Comparison of ENCODE assay signal across 1 cellular context in the genomic region with DNA sequence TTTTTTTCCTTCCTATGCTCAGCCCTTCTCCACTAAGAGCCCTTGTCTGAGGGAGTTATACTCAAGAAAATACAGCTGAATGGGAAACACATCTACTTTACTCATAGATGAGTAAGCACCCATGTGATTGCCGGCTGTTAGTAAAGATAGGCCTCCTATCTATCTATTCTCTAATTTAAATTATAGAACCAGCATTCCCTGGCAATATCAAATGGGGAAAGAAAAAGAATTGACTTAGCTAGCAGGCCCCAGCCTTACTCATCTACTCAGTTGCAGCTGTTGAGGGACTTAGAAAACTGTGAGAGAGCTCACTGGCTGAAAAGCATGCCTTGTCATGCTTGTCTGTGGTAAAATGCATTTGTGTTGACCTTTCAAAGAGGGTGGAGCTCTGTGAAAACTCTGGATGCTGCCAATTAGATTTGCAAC.
A peak's percentile ranks its signal among the peaks of the same experiment; 100 is the strongest.
TF ChIP-seq lines count a peak whose summit lies in the region.

No MANE protein-coding gene starts in this region.

TF ChIP-seq in K562, 482 proteins besides CTCF, POLR2A, EP300 and RAD21 (continued from another document and continues in another):
- TF ChIP-seq, protein P1, sequence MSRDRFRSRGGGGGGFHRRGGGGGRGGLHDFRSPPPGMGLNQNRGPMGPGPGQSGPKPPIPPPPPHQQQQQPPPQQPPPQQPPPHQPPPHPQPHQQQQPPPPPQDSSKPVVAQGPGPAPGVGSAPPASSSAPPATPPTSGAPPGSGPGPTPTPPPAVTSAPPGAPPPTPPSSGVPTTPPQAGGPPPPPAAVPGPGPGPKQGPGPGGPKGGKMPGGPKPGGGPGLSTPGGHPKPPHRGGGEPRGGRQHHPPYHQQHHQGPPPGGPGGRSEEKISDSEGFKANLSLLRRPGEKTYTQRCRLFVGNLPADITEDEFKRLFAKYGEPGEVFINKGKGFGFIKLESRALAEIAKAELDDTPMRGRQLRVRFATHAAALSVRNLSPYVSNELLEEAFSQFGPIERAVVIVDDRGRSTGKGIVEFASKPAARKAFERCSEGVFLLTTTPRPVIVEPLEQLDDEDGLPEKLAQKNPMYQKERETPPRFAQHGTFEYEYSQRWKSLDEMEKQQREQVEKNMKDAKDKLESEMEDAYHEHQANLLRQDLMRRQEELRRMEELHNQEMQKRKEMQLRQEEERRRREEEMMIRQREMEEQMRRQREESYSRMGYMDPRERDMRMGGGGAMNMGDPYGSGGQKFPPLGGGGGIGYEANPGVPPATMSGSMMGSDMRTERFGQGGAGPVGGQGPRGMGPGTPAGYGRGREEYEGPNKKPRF (IDR thresholded peaks at IDR 0.05; ENCODE audit: low read depth, low read length) = no peak
- TF ChIP-seq C11orf30 (IDR thresholded peaks at IDR 0.05; ENCODE audit: low read depth) (peak; percentile 87), ZNF24 (IDR thresholded peaks at IDR 0.05) (0 out of 2 replicates have a peak, but pooled peaks have one; percentile 38), VEZF1 (CRISPR knock-in tag; IDR thresholded peaks at IDR 0.05) (peak; percentile 35; the same call in 1 of the 2 replicates), HDAC1 (IDR thresholded peaks at IDR 0.05) (no peak; a peak in 1 of 4 replicates), RBM17 (IDR thresholded peaks at IDR 0.05; ENCODE audit: borderline replicate concordance, low read depth, low read length) (no peak), SAFB (IDR thresholded peaks at IDR 0.05; ENCODE audit: borderline replicate concordance, low read depth, low read length) (no peak), CHD2 (IDR thresholded peaks at IDR 0.05; ENCODE audit: low read depth, low read length) (no peak), U2AF2 (optimal IDR thresholded peaks at IDR 0.05; ENCODE audit: low read depth, low read length) (no peak), ZBED1 (IDR thresholded peaks at IDR 0.05) (no peak), HMG20A (CRISPR knock-in tag; conservative IDR thresholded peaks at IDR 0.05) (no peak), EGR1 (conservative IDR thresholded peaks at IDR 0.05) (no peak), MCM2 (IDR thresholded peaks at IDR 0.05; ENCODE audit: low read depth) (no peak), FOXA3 (CRISPR knock-in tag; conservative IDR thresholded peaks at IDR 0.05 in 1 of 2, IDR thresholded peaks at IDR 0.05 in 1 of 2) (no peak), SMAD1 (IDR thresholded peaks at IDR 0.05; ENCODE audit: low read depth, low read length, partially characterized antibody) (no peak), MEIS2 (IDR thresholded peaks at IDR 0.05; ENCODE audit: partially characterized antibody) (peak; percentile 48), POLR3G (IDR thresholded peaks at IDR 0.05; ENCODE audit: extremely low read depth, insufficient read length, insufficient replicate concordance) (no peak), ZNF592 (IDR thresholded peaks at IDR 0.05) (peak; percentile 64), ZNF12 (CRISPR knock-in tag; IDR thresholded peaks at IDR 0.05) (no peak), TAL1 (IDR thresholded peaks at IDR 0.05) (peak; percentile 78), ZFP30 (CRISPR knock-in tag; IDR thresholded peaks at IDR 0.05; ENCODE audit: borderline replicate concordance) (no peak), ZNF589 (CRISPR knock-in tag; IDR thresholded peaks at IDR 0.05; ENCODE audit: low read depth) (peak; percentile 86), SUPT5H (IDR thresholded peaks at IDR 0.05) (no peak), ZC3H4 (CRISPR knock-in tag; IDR thresholded peaks at IDR 0.05; ENCODE audit: borderline replicate concordance) (no peak), NONO (IDR thresholded peaks at IDR 0.05; ENCODE audit: low read depth in 2 of 2, low read length in 1 of 2) (no peak), JUNB (CRISPR knock-in tag; conservative IDR thresholded peaks at IDR 0.05) (no peak), FOXK2 (conservative IDR thresholded peaks at IDR 0.05 in 1 of 2, IDR thresholded peaks at IDR 0.05 in 1 of 2; ENCODE audit: low read depth in 2 of 2) (peak; percentile 54 to 63; a peak in 1 of 4 replicates), ZNF778 (CRISPR knock-in tag; IDR thresholded peaks at IDR 0.05) (no peak), ZNF449 (CRISPR knock-in tag; IDR thresholded peaks at IDR 0.05) (no peak), ZNF384 (IDR thresholded peaks at IDR 0.05; ENCODE audit: low read depth, low read length) (no peak), POU5F1 (IDR thresholded peaks at IDR 0.05; ENCODE audit: borderline replicate concordance, low read depth, low read length, partially characterized antibody) (no peak), HEY1 (CRISPR knock-in tag; IDR thresholded peaks at IDR 0.05; ENCODE audit: borderline replicate concordance) (no peak), CSDE1 (IDR thresholded peaks at IDR 0.05) (no peak), PKNOX1 (IDR thresholded peaks at IDR 0.05) (peak; percentile 58; the same call in 1 of the 2 replicates), HBP1 (CRISPR knock-in tag; IDR thresholded peaks at IDR 0.05) (no peak), STAG1 (CRISPR knock-in tag; IDR thresholded peaks at IDR 0.05; ENCODE audit: borderline replicate concordance) (no peak), MTF1 (CRISPR knock-in tag; IDR thresholded peaks at IDR 0.05; ENCODE audit: borderline replicate concordance) (no peak), ID3 (CRISPR knock-in tag; IDR thresholded peaks at IDR 0.05) (no peak), ID3 (tag; IDR thresholded peaks at IDR 0.05) (peak; percentile 98), ZNF780A (CRISPR knock-in tag; IDR thresholded peaks at IDR 0.05) (no peak), THRB (CRISPR knock-in tag; conservative IDR thresholded peaks at IDR 0.05) (no peak), SMC3 (conservative IDR thresholded peaks at IDR 0.05; ENCODE audit: insufficient read depth, low read depth, low read length) (no peak), L3MBTL2 (IDR thresholded peaks at IDR 0.05) (no peak), KDM5B (IDR thresholded peaks at IDR 0.05; ENCODE audit: insufficient replicate concordance, low read depth, low read length) (no peak), RAD51 (IDR thresholded peaks at IDR 0.05; ENCODE audit: borderline replicate concordance, low read depth) (peak; percentile 58; the same call in 1 of the 2 replicates)
- TF ChIP-seq, protein P2, sequence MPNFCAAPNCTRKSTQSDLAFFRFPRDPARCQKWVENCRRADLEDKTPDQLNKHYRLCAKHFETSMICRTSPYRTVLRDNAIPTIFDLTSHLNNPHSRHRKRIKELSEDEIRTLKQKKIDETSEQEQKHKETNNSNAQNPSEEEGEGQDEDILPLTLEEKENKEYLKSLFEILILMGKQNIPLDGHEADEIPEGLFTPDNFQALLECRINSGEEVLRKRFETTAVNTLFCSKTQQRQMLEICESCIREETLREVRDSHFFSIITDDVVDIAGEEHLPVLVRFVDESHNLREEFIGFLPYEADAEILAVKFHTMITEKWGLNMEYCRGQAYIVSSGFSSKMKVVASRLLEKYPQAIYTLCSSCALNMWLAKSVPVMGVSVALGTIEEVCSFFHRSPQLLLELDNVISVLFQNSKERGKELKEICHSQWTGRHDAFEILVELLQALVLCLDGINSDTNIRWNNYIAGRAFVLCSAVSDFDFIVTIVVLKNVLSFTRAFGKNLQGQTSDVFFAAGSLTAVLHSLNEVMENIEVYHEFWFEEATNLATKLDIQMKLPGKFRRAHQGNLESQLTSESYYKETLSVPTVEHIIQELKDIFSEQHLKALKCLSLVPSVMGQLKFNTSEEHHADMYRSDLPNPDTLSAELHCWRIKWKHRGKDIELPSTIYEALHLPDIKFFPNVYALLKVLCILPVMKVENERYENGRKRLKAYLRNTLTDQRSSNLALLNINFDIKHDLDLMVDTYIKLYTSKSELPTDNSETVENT (CRISPR knock-in tag; IDR thresholded peaks at IDR 0.05) = no peak
- TF ChIP-seq, protein P3, sequence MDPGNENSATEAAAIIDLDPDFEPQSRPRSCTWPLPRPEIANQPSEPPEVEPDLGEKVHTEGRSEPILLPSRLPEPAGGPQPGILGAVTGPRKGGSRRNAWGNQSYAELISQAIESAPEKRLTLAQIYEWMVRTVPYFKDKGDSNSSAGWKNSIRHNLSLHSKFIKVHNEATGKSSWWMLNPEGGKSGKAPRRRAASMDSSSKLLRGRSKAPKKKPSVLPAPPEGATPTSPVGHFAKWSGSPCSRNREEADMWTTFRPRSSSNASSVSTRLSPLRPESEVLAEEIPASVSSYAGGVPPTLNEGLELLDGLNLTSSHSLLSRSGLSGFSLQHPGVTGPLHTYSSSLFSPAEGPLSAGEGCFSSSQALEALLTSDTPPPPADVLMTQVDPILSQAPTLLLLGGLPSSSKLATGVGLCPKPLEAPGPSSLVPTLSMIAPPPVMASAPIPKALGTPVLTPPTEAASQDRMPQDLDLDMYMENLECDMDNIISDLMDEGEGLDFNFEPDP (CRISPR knock-in tag; IDR thresholded peaks at IDR 0.05) = no peak
- TF ChIP-seq, protein P4, sequence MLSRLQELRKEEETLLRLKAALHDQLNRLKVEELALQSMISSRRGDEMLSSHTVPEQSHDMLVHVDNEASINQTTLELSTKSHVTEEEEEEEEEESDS (CRISPR knock-in tag; IDR thresholded peaks at IDR 0.05) = no peak
